In genomic region chr7:41536116-41536515, GRCh38 we compare ENCODE assay signal across 23 cellular contexts.
DNase-seq lines count a peak whose midpoint lies in the region; ATAC-seq, FAIRE-seq and TF ChIP-seq lines count a peak whose summit lies in the region.
"Had no signal": no experiment of that assay in that cellular context is flagged by ENCODE, and none has a peak within 500 bp of the region (broad histone marks: within the 10 kb centered on the region; RNA-seq: fewer than 3 reads in every experiment).

No MANE protein-coding gene starts in this region.

- TF ChIP-seq CTCF in H9 (conservative IDR thresholded peaks at IDR 0.05) (no peak), bronchial epithelial cell (IDR thresholded peaks at IDR 0.05; ENCODE audit: insufficient read depth, low read length, severe bottlenecking) (no peak)

- H3K27ac ChIP-seq in H9 (ENCODE audit: insufficient read length, low read depth, low read length) = no peak overlapping the region

- H3K9me3 ChIP-seq in H9 (ENCODE audit: control insufficient read depth, low read depth, low read length) (no peaks in the 10 kb centered on the region), adipocyte (ENCODE audit: control insufficient read depth, low read length) (peaks cover 7% of the 10 kb centered on the region)
- H3K9me3 ChIP-seq: HAP-1 had no signal

- no peak overlapping the region for H3T11ph ChIP-seq in H9 (ENCODE audit: low read length)

- no peaks in the 10 kb centered on the region for H3K36me3 ChIP-seq in adipocyte (ENCODE audit: control insufficient read depth, insufficient read depth, low read length, severe bottlenecking)
- H3K36me3 ChIP-seq in bronchial epithelial cell (ENCODE audit: control insufficient read depth, insufficient read depth, low read length) = no peaks in the 10 kb centered on the region
- H3K36me3 ChIP-seq: HAP-1 had no signal

- H3K79me1 ChIP-seq in H9 (ENCODE audit: insufficient read depth, low read depth, low read length, poor library complexity, severe bottlenecking) = no peaks in the 10 kb centered on the region

- H3K23ac ChIP-seq in H9 (ENCODE audit: insufficient read length, low read depth, low read length) = no peak overlapping the region

- no peak overlapping the region for H3K9ac ChIP-seq in H9 (ENCODE audit: extremely low read depth, insufficient read length, low read length)
- H3K9ac ChIP-seq in adipocyte (ENCODE audit: low read length) = no peak overlapping the region

- H2BK120ac ChIP-seq in H9 (ENCODE audit: low read depth, low read length, poor library complexity, severe bottlenecking) = no peak overlapping the region

- no peaks in the 10 kb centered on the region for H3K79me2 ChIP-seq in H9 (ENCODE audit: insufficient read depth, low read length)

- H3K4me1 Mint-ChIP-seq in H9 = peaks cover 23 to 24% of the 10 kb centered on the region in 2 experiments
- H3K4me1 Mint-ChIP-seq: B cell had no signal

- no peak overlapping the region for H2AFZ ChIP-seq in H9 (ENCODE audit: low read length)

- H3K4ac ChIP-seq in H9 (ENCODE audit: low read depth, low read length) = no peak overlapping the region

- H3K27me3 Mint-ChIP-seq in H9 (ENCODE audit: low read depth) = peaks cover 2% of the 10 kb centered on the region; the same call in 1 of the 2 replicates
- H3K27me3 Mint-ChIP-seq: B cell; CD4-positive, alpha-beta T cell had no signal

- TF ChIP-seq POLR2A in erythroblast (IDR thresholded peaks at IDR 0.05; ENCODE audit: low read length) = no peak

- peak overlapping the region; percentile 79 for H2BK20ac ChIP-seq in H9 (ENCODE audit: low read depth, low read length, poor library complexity, severe bottlenecking)

- H3K27me3 ChIP-seq in H9 (ENCODE audit: insufficient read depth, low read length) (no peaks in the 10 kb centered on the region), adipocyte (replicated peaks; ENCODE audit: control insufficient read depth, insufficient read depth, low read length) (no peaks in the 10 kb centered on the region), bronchial epithelial cell (ENCODE audit: control insufficient read depth, insufficient read depth, low read length) (no peaks in the 10 kb centered on the region)

- WGBS in H9 (ENCODE audit: extremely low coverage, insufficient read length, low lambda C conversion rate) = no CpG with 5 or more reads among the region's 3 CpGs

- H4K8ac ChIP-seq in H9 (replicated peaks; ENCODE audit: insufficient read length, low read depth, low read length) = no peak overlapping the region

- peaks cover 6 to 7% of the 10 kb centered on the region in 2 experiments for H3K9me3 Mint-ChIP-seq in H9

- DNase-seq in H9 = no peak
- DNase-seq in adipocyte (ENCODE audit: low read depth) = peak; percentile 27
- DNase-seq in bronchial epithelial cell (ENCODE audit: low read depth) = no peak
- DNase-seq in iris pigment epithelial cell (ENCODE audit: low read depth) = peak; percentile 55
- no peak for DNase-seq in erythroblast (lab: John Stamatoyannopoulos, UW)
- DNase-seq in A172 (ENCODE audit: low spot score) = no peak
- DNase-seq in NCI-H2081 treated with DMSO at 0.1 percent for 48 hours (lab: John Stamatoyannopoulos, UW) = no peak
- DNase-seq: 8988T; ACHN; C1 segment of cervical spinal cord; Calu3; CD4-positive, alpha-beta T cell; DMS153; DMS79 treated with DMSO at 0.1 percent for 48 hours; EL; GOT3 had no signal

- ATAC-seq in GM18868 (IDR thresholded peaks at IDR 0.05; ENCODE audit: unreplicated experiment) = no peak
- ATAC-seq: HepG2 had no signal

- no peak overlapping the region for H2BK12ac ChIP-seq in H9 (ENCODE audit: insufficient read length, low read depth, low read length)

- no peak overlapping the region for H3K18ac ChIP-seq in H9 (ENCODE audit: insufficient read length, low read depth, low read length)

- no peak overlapping the region for H4K91ac ChIP-seq in H9 (ENCODE audit: insufficient read length, low read depth, low read length)

- H2BK5ac ChIP-seq in H9 (ENCODE audit: insufficient read length, low read length) = no peak overlapping the region

- no peak overlapping the region for H3K14ac ChIP-seq in H9 (ENCODE audit: insufficient read depth, low read length)

- no peak overlapping the region for H3K4me3 Mint-ChIP-seq in H9
- H3K4me3 Mint-ChIP-seq: B cell; CD4-positive, alpha-beta T cell had no signal

- no peak overlapping the region for H2BK15ac ChIP-seq in H9 (ENCODE audit: low read depth, low read length)

- no peaks in the 10 kb centered on the region for H4K20me1 ChIP-seq in H9 (ENCODE audit: control insufficient read depth, insufficient read depth, insufficient read length)

- no peak overlapping the region for H3K4me3 ChIP-seq in adipocyte (ENCODE audit: low read length)
- H3K4me3 ChIP-seq in bronchial epithelial cell (ENCODE audit: low read depth, low read length) = no peak overlapping the region
- H3K4me3 ChIP-seq: HAP-1 had no signal

- H3K36me3 Mint-ChIP-seq in H9 (ENCODE audit: insufficient read depth in 1 of 3, low read depth in 3 of 3) = peaks cover 0 to 6% (median 4%) of the 10 kb centered on the region in 3 experiments; a peak in 4 of 7 replicates

- no peak overlapping the region for H4K5ac ChIP-seq in H9 (ENCODE audit: insufficient read length, low read depth, low read length)

- H3K56ac ChIP-seq in H9 (ENCODE audit: insufficient read length, low read depth, low read length) = no peak overlapping the region

- no peak overlapping the region for H3K27ac Mint-ChIP-seq in H9
- H3K27ac Mint-ChIP-seq: B cell; CD4-positive, alpha-beta T cell had no signal

- no peak overlapping the region for H2AK5ac ChIP-seq in H9 (ENCODE audit: insufficient read length, low read length)

- peak; percentile 23 for FAIRE-seq in bronchial epithelial cell (lab: Jason Lieb, UNC)
- FAIRE-seq: G401.6, GM12891, HepG2, HTR-8/SVneo had no signal

- no peaks in the 10 kb centered on the region for H3K23me2 ChIP-seq in H9 (ENCODE audit: insufficient read length, low read depth, low read length, poor library complexity, severe bottlenecking)

- peaks cover 4% of the 10 kb centered on the region; the same call in 1 of the 2 replicates for H3K4me1 ChIP-seq in H9 (ENCODE audit: insufficient read depth, low read length)
- no peaks in the 10 kb centered on the region for H3K4me1 ChIP-seq in adipocyte (ENCODE audit: control insufficient read depth, insufficient read depth, low read length)
- H3K4me1 ChIP-seq: HAP-1 had no signal

- no peak overlapping the region for H3K4me2 ChIP-seq in H9 (ENCODE audit: insufficient read depth, insufficient read length, low read length)

Comparison
In these comparisons a context has a peak if more than half of its experiments do, and no peak if none do; other contexts are left out.
1. DNase-seq: peak in adipocyte (single experiment) and iris pigment epithelial cell (single experiment); none in H9 (single experiment), bronchial epithelial cell (single experiment), erythroblast (0 of 2), A172 (single experiment) and NCI-H2081 treated with DMSO at 0.1 percent for 48 hours (single experiment).